Comparison of ENCODE assay signal across 1 cellular context in genomic region chr16:27198451-27199234, GRCh38.
TF ChIP-seq lines count a peak whose summit lies in the region.

No MANE protein-coding gene starts in this region.

TF ChIP-seq in K562, 482 proteins besides CTCF, POLR2A, EP300 and RAD21 (continued from another document):
- TF ChIP-seq POLR2AphosphoS5 (IDR thresholded peaks at IDR 0.05; ENCODE audit: control insufficient read depth, insufficient read depth, low read depth, low read length) (peak; percentile 87), SMAD1 (IDR thresholded peaks at IDR 0.05; ENCODE audit: low read depth, low read length, partially characterized antibody) (peak; percentile 68), KLF16 (IDR thresholded peaks at IDR 0.05) (no peak), ZNF668 (CRISPR knock-in tag; IDR thresholded peaks at IDR 0.05) (no peak), KDM2B (CRISPR knock-in tag; IDR thresholded peaks at IDR 0.05) (no peak), MEIS2 (IDR thresholded peaks at IDR 0.05; ENCODE audit: partially characterized antibody) (no peak), PBX2 (CRISPR knock-in tag; IDR thresholded peaks at IDR 0.05; ENCODE audit: low read depth) (no peak), PBX2 (tag; conservative IDR thresholded peaks at IDR 0.05; ENCODE audit: low read depth) (no peak; the same call in 1 of the 2 replicates), PYGO2 (tag; IDR thresholded peaks at IDR 0.05) (no peak), TEAD4 (IDR thresholded peaks at IDR 0.05; ENCODE audit: low read length) (peak; percentile 25), TEAD4 (CRISPR knock-in tag; IDR thresholded peaks at IDR 0.05; ENCODE audit: borderline replicate concordance) (no peak), REST (CRISPR knock-in tag; IDR thresholded peaks at IDR 0.05; ENCODE audit: low read depth) (no peak), ZBTB40 (IDR thresholded peaks at IDR 0.05) (no peak), ZBTB40 (CRISPR knock-in tag; IDR thresholded peaks at IDR 0.05) (no peak), CREB1 (IDR thresholded peaks at IDR 0.05) (peak; percentile 61), CREB1 (CRISPR knock-in tag; IDR thresholded peaks at IDR 0.05) (peak; percentile 59; the same call in 1 of the 2 replicates), CBFB (CRISPR knock-in tag; IDR thresholded peaks at IDR 0.05) (no peak), ZNF639 (CRISPR knock-in tag; conservative IDR thresholded peaks at IDR 0.05 in 1 of 2, IDR thresholded peaks at IDR 0.05 in 1 of 2) (peak in 1 of 2 experiments; percentile 67; a peak in 1 of 4 replicates), LCOR (CRISPR knock-in tag; IDR thresholded peaks at IDR 0.05) (no peak), RREB1 (CRISPR knock-in tag; IDR thresholded peaks at IDR 0.05) (no peak)
TF ChIP-seq in K562: peak in this region for 75.
